9 cellular contexts compared by ENCODE assay signal in the genomic region with DNA sequence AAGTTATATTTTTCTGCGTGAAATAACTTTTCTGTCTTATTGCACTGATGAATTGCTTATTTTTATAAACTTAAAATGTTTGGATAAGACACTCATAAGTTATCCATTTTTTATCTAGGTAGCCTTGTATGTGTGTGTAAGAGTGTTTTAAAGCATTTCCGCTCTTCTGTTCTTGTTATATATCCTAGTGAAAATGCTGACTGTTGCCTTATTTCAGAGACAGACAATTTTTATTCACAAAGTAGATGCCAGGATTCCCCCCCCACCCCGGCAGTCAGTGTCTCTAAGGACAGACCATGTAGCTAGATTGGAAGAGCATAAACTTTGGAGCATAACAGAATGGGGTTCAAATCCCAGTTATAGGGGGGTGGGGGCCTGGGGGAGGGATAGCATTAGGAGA. TPM values are rescaled to one million over a fixed set of nuclear protein-coding genes. Genes with fewer than 3 reads are reported as not detected.
DNase-seq lines count a peak whose midpoint lies in the region; ATAC-seq, FAIRE-seq and TF ChIP-seq lines count a peak whose summit lies in the region.
"Had no signal": no experiment of that assay in that cellular context is flagged by ENCODE, and none has a peak within 500 bp of the region (broad histone marks: within the 10 kb centered on the region; RNA-seq: fewer than 3 reads in every experiment).

No MANE protein-coding gene starts in this region.

- H3K4me1 ChIP-seq in GM23248 (ENCODE audit: insufficient read depth) (peaks cover 18% of the 10 kb centered on the region), PC-3 (ENCODE audit: insufficient read depth, low read length) (peaks cover 15% of the 10 kb centered on the region), H1 (replicated peaks in 1 of 4; ENCODE audit: control insufficient read depth in 3 of 4, insufficient read depth in 4 of 4, low read length in 3 of 4) (peaks cover 0 to 4% (median 0%) of the 10 kb centered on the region in 4 experiments; a peak in 2 of 7 replicates), osteoblast (ENCODE audit: insufficient read depth, low read length) (peaks cover 24% of the 10 kb centered on the region)

- 0 out of 2 replicates have a peak, but pooled peaks cover 4% of the 10 kb centered on the region for H3K79me1 ChIP-seq in H1 (ENCODE audit: low read depth, low read length)

- intact Hi-C loops in PC-3 (cut with micrococcal nuclease), result loop anchor here (5.0 kb wide), 2 partner anchors 157 to 262 kb away; no protein-coding TSS in a partner anchor

- TF ChIP-seq EP300 in H1 (IDR thresholded peaks at IDR 0.05; ENCODE audit: borderline replicate concordance in 1 of 2, low read depth in 2 of 2, low read length in 2 of 2), result no peak

- H3K9me3 ChIP-seq in GM23248 (ENCODE audit: low read depth), result no peaks in the 10 kb centered on the region
- H3K9me3 ChIP-seq in PC-3 (ENCODE audit: low read length), result no peaks in the 10 kb centered on the region
- H3K9me3 ChIP-seq in H1 (ENCODE audit: insufficient read depth in 2 of 2, low read depth in 1 of 2, low read length in 1 of 2), result no peaks in the 10 kb centered on the region
- no peaks in the 10 kb centered on the region for H3K9me3 ChIP-seq in osteoblast (ENCODE audit: low read depth, low read length)

- no peak overlapping the region for H2BK120ac ChIP-seq in H1 (replicated peaks; ENCODE audit: low read depth, low read length)

- H4K91ac ChIP-seq in H1 (replicated peaks; ENCODE audit: insufficient read length, low read length), result no peak overlapping the region

- no peak for FAIRE-seq in H1 (lab: Jason Lieb, UNC)

- DNase-seq in GM23248, result no peak
- DNase-seq in PC-3, result no peak
- DNase-seq in H1 (ENCODE audit: low read depth in 1 of 2, low spot score in 2 of 2), result no peak
- DNase-seq in osteoblast (ENCODE audit: insufficient read length, low spot score, missing footprints), result no peak
- DNase-seq in SK-N-DZ (ENCODE audit: low spot score), result no peak
- DNase-seq in ACHN, result no peak
- no peak for DNase-seq in stimulated activated CD4-positive, alpha-beta T cell treated with anti-CD3 and anti-CD28 coated beads, Interleukin-12 subunit alpha, Interleukin-12 subunit beta, amount 100 ng/mL, for 4 hours
- DNase-seq in GF-D8 (lab: John Stamatoyannopoulos, UW), result no peak
- DNase-seq: NCI-H2227 treated with DMSO at 0.1 percent for 48 hours had no signal

- H3K27me3 ChIP-seq in GM23248 (replicated peaks; ENCODE audit: insufficient read depth) (no peaks in the 10 kb centered on the region), PC-3 (ENCODE audit: low read length) (no peaks in the 10 kb centered on the region), H1 (replicated peaks in 1 of 4; ENCODE audit: control insufficient read depth in 3 of 4, extremely low read depth in 1 of 4, insufficient read depth in 3 of 4, low read length in 3 of 4) (no peaks in the 10 kb centered on the region), osteoblast (ENCODE audit: insufficient read depth, low read length) (no peaks in the 10 kb centered on the region)

- 64 to 65% methylated on average over 3 of the region's 3 CpGs for WGBS in GM23248 (ENCODE audit: low coverage in 1 of 2, low lambda C conversion rate in 2 of 2, missing lambda C conversion rate in 2 of 2), 2 experiments
- WGBS in H1 (ENCODE audit: extremely low coverage in 1 of 2, insufficient coverage in 1 of 2, insufficient read length in 1 of 2, insufficient replicate concordance in 2 of 2, low coverage in 1 of 2, low lambda C conversion rate in 2 of 2, missing lambda C conversion rate in 1 of 2), 2 experiments, result 81% methylated on average over 3 of the region's 3 CpGs; no CpG with 5 or more reads in 1 of the 2 experiments

- H2BK12ac ChIP-seq in H1 (ENCODE audit: low read depth, low read length), result no peak overlapping the region

- H3K4me3 ChIP-seq in GM23248 (peak overlapping the region; percentile 80), PC-3 (ENCODE audit: low read length) (peak overlapping the region; percentile 91), H1 (ENCODE audit: extremely low read depth in 1 of 4, insufficient read depth in 2 of 4, low read depth in 3 of 4, low read length in 4 of 4) (peak overlapping the region in 2 of 4 experiments; percentile 7 to 93; a peak in 3 of 8 replicates), osteoblast (ENCODE audit: insufficient read depth, low read length) (peak overlapping the region; percentile 92)

- H3K9ac ChIP-seq in GM23248, result peak overlapping the region; percentile 87
- peak overlapping the region; percentile 92; the same call in 1 of the 2 replicates for H3K9ac ChIP-seq in PC-3 (ENCODE audit: low read length)
- no peak overlapping the region for H3K9ac ChIP-seq in H1 (replicated peaks in 1 of 4; ENCODE audit: extremely low read depth in 1 of 4, low read depth in 3 of 4, low read length in 3 of 4)

- TF ChIP-seq RAD21 in H1 (IDR thresholded peaks at IDR 0.05 in 1 of 2, conservative IDR thresholded peaks at IDR 0.05 in 1 of 2; ENCODE audit: low read depth in 2 of 2, low read length in 2 of 2), result no peak

- H2BK5ac ChIP-seq in H1 (ENCODE audit: low read depth, low read length), result no peak overlapping the region

- H2BK15ac ChIP-seq in H1 (ENCODE audit: low read length), result no peak overlapping the region

- no peaks in the 10 kb centered on the region for H3K9me2 ChIP-seq in GM23248 (ENCODE audit: insufficient read depth)
- no peaks in the 10 kb centered on the region for H3K9me2 ChIP-seq in PC-3 (replicated peaks; ENCODE audit: low read length)

- POLR2A ChIA-PET in PC-3 (lab: Charles Lee; ENCODE audit: unreplicated experiment), result no interaction called here
- POLR2A ChIA-PET in H1 (lab: Charles Lee; ENCODE audit: partially characterized antibody), result interaction anchor here (0.9 to 2.7 kb wide), 8 partner anchors 9 to 265 kb away, joined by 3 to 16 read pairs (median 4); no protein-coding TSS in a partner anchor

- peaks cover 3% of the 10 kb centered on the region; the same call in 1 of the 2 replicates for H3K23me2 ChIP-seq in H1 (ENCODE audit: low read depth, low read length)

- CTCF ChIA-PET in PC-3 (lab: Charles Lee), result no interaction called here
- CTCF ChIA-PET in H1 (lab: Charles Lee; ENCODE audit: partially characterized antibody), result interaction anchor here (1.1 to 1.7 kb wide), 3 partner anchors 10 to 31 kb away, joined by 3 to 6 read pairs (median 4); no protein-coding TSS in a partner anchor

- TF ChIP-seq POLR2A in H1 (IDR thresholded peaks at IDR 0.05; ENCODE audit: control extremely low read depth in 1 of 2, low read depth in 2 of 2, low read length in 2 of 2), result no peak

- H3K4me2 ChIP-seq in GM23248 (ENCODE audit: unreplicated experiment) (peak overlapping the region; percentile 74), PC-3 (ENCODE audit: low read length) (peak overlapping the region; percentile 82), H1 (ENCODE audit: insufficient read depth in 1 of 2, low read depth in 2 of 2, low read length in 2 of 2) (peak overlapping the region; percentile 79 to 91; a peak in 3 of 4 replicates), osteoblast (ENCODE audit: insufficient read depth, low read length) (peak overlapping the region; percentile 94)

- no peak overlapping the region for H4K8ac ChIP-seq in H1 (ENCODE audit: extremely low read depth, insufficient read depth, low read length)

- H2AK5ac ChIP-seq in H1 (ENCODE audit: low read depth, low read length), result no peak overlapping the region

- BruUV-seq in PC-3 (replicated peaks; lab: Mats Ljungman, UMichigan), result TSS peak; percentile 29

- no peak overlapping the region for H2BK20ac ChIP-seq in H1 (ENCODE audit: low read length)

- no peaks in the 10 kb centered on the region for H3K36me3 ChIP-seq in GM23248 (ENCODE audit: low read depth)
- H3K36me3 ChIP-seq in PC-3 (ENCODE audit: low read depth, low read length), result peaks cover 5% of the 10 kb centered on the region; the same call in 1 of the 2 replicates
- peaks cover 0 to 33% (median 9%) of the 10 kb centered on the region in 4 experiments; a peak in 6 of 8 replicates for H3K36me3 ChIP-seq in H1 (ENCODE audit: control insufficient read depth in 2 of 4, insufficient read depth in 4 of 4, low read length in 3 of 4)
- H3K36me3 ChIP-seq in osteoblast (ENCODE audit: insufficient read depth, low read length), result peaks cover 2% of the 10 kb centered on the region

- H3K18ac ChIP-seq in H1 (ENCODE audit: extremely low read depth, low read length), result no peak overlapping the region

- H3F3A ChIP-seq in GM23248 (ENCODE audit: insufficient read depth) (peaks cover 7% of the 10 kb centered on the region; the same call in 1 of the 2 replicates), PC-3 (ENCODE audit: low read length, unreplicated experiment) (no peaks in the 10 kb centered on the region)

- no peak overlapping the region for H3K56ac ChIP-seq in H1 (replicated peaks; ENCODE audit: insufficient read length, low read depth, low read length)

- no peak overlapping the region for H4K5ac ChIP-seq in H1 (ENCODE audit: insufficient read length, low read depth, low read length)

- no peak for ATAC-seq in PC-3

- H3K79me2 ChIP-seq in GM23248 (ENCODE audit: insufficient read depth) (peaks cover 66% of the 10 kb centered on the region), PC-3 (ENCODE audit: low read length) (peaks cover 67% of the 10 kb centered on the region), H1 (ENCODE audit: control insufficient read depth in 1 of 2, insufficient read depth in 2 of 2, low read length in 2 of 2) (peaks cover 19 to 65% of the 10 kb centered on the region in 2 experiments), osteoblast (ENCODE audit: insufficient read depth, low read length) (peaks cover 60% of the 10 kb centered on the region)

- no peak for TF ChIP-seq CTCF in PC-3 (conservative IDR thresholded peaks at IDR 0.05; ENCODE audit: low read depth, low read length)
- no peak for TF ChIP-seq CTCF in H1 (IDR thresholded peaks at IDR 0.05; ENCODE audit: control extremely low read depth in 1 of 3, insufficient read depth in 1 of 3, low read depth in 1 of 3, low read length in 3 of 3)
- TF ChIP-seq CTCF in osteoblast (IDR thresholded peaks at IDR 0.05; ENCODE audit: extremely low read depth, low read depth, low read length), result no peak

- no peak overlapping the region for H3K4ac ChIP-seq in H1 (replicated peaks; ENCODE audit: insufficient read length, low read depth, low read length)

- no peak overlapping the region for H3K27ac ChIP-seq in GM23248
- no peak overlapping the region for H3K27ac ChIP-seq in PC-3 (ENCODE audit: low read length)
- H3K27ac ChIP-seq in H1 (ENCODE audit: low read depth, low read length), result no peak overlapping the region
- no peak overlapping the region for H3K27ac ChIP-seq in osteoblast (ENCODE audit: low read depth, low read length)

- H2AFZ ChIP-seq in GM23248 (no peak overlapping the region), PC-3 (ENCODE audit: low read length) (no peak overlapping the region), H1 (ENCODE audit: low read length) (no peak overlapping the region), osteoblast (ENCODE audit: low read length) (no peak overlapping the region)

- no peaks in the 10 kb centered on the region for H4K20me1 ChIP-seq in GM23248 (ENCODE audit: insufficient read depth)
- H4K20me1 ChIP-seq in PC-3 (ENCODE audit: low read length), result no peaks in the 10 kb centered on the region
- H4K20me1 ChIP-seq in H1 (replicated peaks in 1 of 2; ENCODE audit: control insufficient read depth in 1 of 2, insufficient read depth in 2 of 2, low read length in 2 of 2), result peaks cover 11 to 13% of the 10 kb centered on the region in 2 experiments
- H4K20me1 ChIP-seq in osteoblast (ENCODE audit: insufficient read depth, low read length), result peaks cover 2% of the 10 kb centered on the region

- in situ Hi-C loops in GM23248 (cut with MboI), result no loop called here
- in situ Hi-C loops in ACHN (cut with HindIII; ENCODE audit: low pct_ligation_motif_present, low pct_unique_long_range_greater_than_20kb, low sequenced_read_pairs), result no loop called here

- no peak overlapping the region for H3K14ac ChIP-seq in H1 (ENCODE audit: insufficient read length)

- no peak overlapping the region for H3K23ac ChIP-seq in H1 (ENCODE audit: insufficient read length)

RNA-seq across cellular contexts. Expression of a gene that starts 1.6 kb away (rescaled TPM):
- 14.4 and 17.8 TPM in 2 replicates for total RNA-seq in GM23248 (2014; rRNA removed; shearing (Covaris generic))
- 57.7 and 60.5 TPM in 2 replicates for polyA plus RNA-seq in GM23248 (2016; fragmentation: Nextera tagmentation; extraction: Ambion mirVana)
- 18.4 and 20.3 TPM in 2 replicates for total RNA-seq in PC-3 (2014; rRNA removed)
- total RNA-seq in H1 (2021; fragmentation: NEBNext Ultra II Directional; extraction: Animal tissue kit (Norgen Biotek cat#: 25700)), result 89.8 and 93.4 TPM in 2 replicates
- polyA plus RNA-seq in H1 (2011; rRNA removed), result 7.8 and 12.7 TPM in 2 replicates
- polyA plus RNA-seq in H1 (2011; cell fraction: cytosol; rRNA removed), result 29.8 TPM
- 5.9 TPM for polyA plus RNA-seq in H1 (2011; cell fraction: nucleus; rRNA removed)
- 44.2 to 101 TPM (median 59.5 TPM) in 4 replicates for polyA plus RNA-seq in H1 (2012, experiment 1 of 2)
- polyA plus RNA-seq in H1 (2012, experiment 2 of 2), result 4.2 TPM
- 65.2 TPM for polyA plus RNA-seq in H1 (2013, experiment 1 of 2)
- 67.9 TPM for polyA plus RNA-seq in H1 (2013, experiment 2 of 2)
- polyA minus RNA-seq in H1 (2011; rRNA and poly(A)+ RNA removed), result 14.4 and 18.6 TPM in 2 replicates
- polyA minus RNA-seq in H1 (2011; cell fraction: cytosol; rRNA and poly(A)+ RNA removed), result 23.2 TPM
- polyA minus RNA-seq in H1 (2011; cell fraction: nucleus; rRNA and poly(A)+ RNA removed), result 21.7 TPM
- total RNA-seq in osteoblast, result 20.0 and 20.3 TPM in 2 replicates
- 89.6 and 93.7 TPM in 2 replicates for polyA plus RNA-seq in SK-N-DZ (2014; cell fraction: cytosol; rRNA removed)
- 61.8 and 76.4 TPM in 2 replicates for polyA plus RNA-seq in SK-N-DZ (2014; cell fraction: nucleus; rRNA removed)

Comparison
In these comparisons a context has a peak if more than half of its experiments do, and no peak if none do; other contexts are left out.
1. H3K9ac ChIP-seq: peak in GM23248 (single experiment) and PC-3 (single experiment); none in H1 (0 of 4).
2. Peak in every context shown above with its lines, with median percentiles within 50 percentile points of each other: H3K4me2 ChIP-seq.